2 cellular contexts compared by ENCODE assay signal in genomic region chr11:16096336-16096735, GRCh38.
TF ChIP-seq lines count a peak whose summit lies in the region.

No MANE protein-coding gene starts in this region.

TF ChIP-seq in SK-N-SH treated with all-trans-retinoic acid at 6 μM for 48 hours, 23 proteins besides CTCF, POLR2A, EP300 and RAD21 (continued from another document):
- no peak for TF ChIP-seq PATZ1 (CRISPR knock-in tag; IDR thresholded peaks at IDR 0.05; ENCODE audit: borderline replicate concordance)

TF ChIP-seq in SK-N-SH, 30 proteins besides CTCF, POLR2A, EP300 and RAD21 (continued from another document):
- TF ChIP-seq SMC3 (IDR thresholded peaks at IDR 0.05; ENCODE audit: low read depth, low read length) = no peak
- TF ChIP-seq ELF1 (IDR thresholded peaks at IDR 0.05) = no peak
- no peak for TF ChIP-seq MEF2A (IDR thresholded peaks at IDR 0.05; ENCODE audit: borderline replicate concordance, low read depth)
- TF ChIP-seq RFX5 (IDR thresholded peaks at IDR 0.05; ENCODE audit: low read length) = no peak
- no peak for TF ChIP-seq NRF1 (IDR thresholded peaks at IDR 0.05; ENCODE audit: low read depth, low read length)
- TF ChIP-seq MXI1 (IDR thresholded peaks at IDR 0.05; ENCODE audit: low read depth, low read length) = no peak
- no peak for TF ChIP-seq POLR2AphosphoS5 (IDR thresholded peaks at IDR 0.05; ENCODE audit: low read depth, low read length)
- no peak for TF ChIP-seq USF1 (IDR thresholded peaks at IDR 0.05; ENCODE audit: borderline replicate concordance, low read depth)
- TF ChIP-seq FOXJ3 (CRISPR knock-in tag; IDR thresholded peaks at IDR 0.05) = no peak
- no peak for TF ChIP-seq FOSL2 (IDR thresholded peaks at IDR 0.05; ENCODE audit: borderline replicate concordance, low read depth)
- TF ChIP-seq CHD2 (IDR thresholded peaks at IDR 0.05; ENCODE audit: low read length, partially characterized antibody) = no peak
- no peak for TF ChIP-seq PBX3 (IDR thresholded peaks at IDR 0.05)
- TF ChIP-seq RCOR1 (IDR thresholded peaks at IDR 0.05; ENCODE audit: low read length) = no peak
- TF ChIP-seq GABPA (IDR thresholded peaks at IDR 0.05; ENCODE audit: low read depth) = no peak
